In the genomic region with DNA sequence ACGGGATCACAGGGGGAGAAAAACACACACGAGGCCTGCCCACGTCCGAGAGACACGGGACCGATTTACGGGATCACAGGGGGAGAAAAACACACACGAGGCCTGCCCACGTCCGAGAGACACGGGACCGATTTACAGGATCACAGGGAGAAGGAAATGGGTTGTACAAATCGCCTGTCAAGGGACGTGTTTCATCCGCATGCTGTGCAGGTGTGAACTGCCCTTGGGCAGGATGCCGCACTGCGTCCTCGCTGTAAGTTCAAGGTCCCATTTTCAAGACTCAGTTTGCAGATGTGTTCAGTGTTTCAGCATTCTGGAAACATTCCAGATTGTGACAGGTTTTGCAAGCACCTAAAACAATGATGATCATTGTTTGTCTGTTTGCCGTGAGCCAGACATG, we compare ENCODE assay signal across 31 cellular contexts. TPM values are rescaled to one million over a fixed set of nuclear protein-coding genes. Genes with fewer than 3 reads are reported as not detected.
DNase-seq lines count a peak whose midpoint lies in the region; ATAC-seq and TF ChIP-seq lines count a peak whose summit lies in the region.
"Had no signal": no experiment of that assay in that cellular context is flagged by ENCODE, and none has a peak within 500 bp of the region (broad histone marks: within the 10 kb centered on the region; RNA-seq: fewer than 3 reads in every experiment).

No MANE protein-coding gene starts in this region.

- ATAC-seq in RWPE2 (ENCODE audit: low read depth), result no peak
- ATAC-seq in activated CD8-positive, alpha-beta T cell treated with anti-CD3 and anti-CD28 coated beads for 36 hours, result no peak
- ATAC-seq in GM23338, result no peak
- ATAC-seq: GM12878, Panc1 had no signal

- intact Hi-C loops in posterior vena cava (cut with DNase I), result no loop called here
- intact Hi-C loops in activated CD8-positive, alpha-beta T cell treated with anti-CD3 and anti-CD28 coated beads for 36 hours (cut with micrococcal nuclease), result no loop called here

- peaks cover 66% of the 10 kb centered on the region for H3K27me3 Mint-ChIP-seq in activated CD8-positive, alpha-beta T cell treated with anti-CD3 and anti-CD28 coated beads for 36 hours
- H3K27me3 Mint-ChIP-seq in GM23338 (ENCODE audit: insufficient read depth, low read depth, poor library complexity), result peaks cover 44% of the 10 kb centered on the region

- H3K79me2 ChIP-seq in ACC112 (ENCODE audit: control insufficient read depth, insufficient read depth, low read length, unreplicated experiment) (no peaks in the 10 kb centered on the region), GM23338 (replicated peaks; ENCODE audit: insufficient read depth) (no peaks in the 10 kb centered on the region)

- CTCF ChIA-PET in activated CD8-positive, alpha-beta T cell treated with anti-CD3 and anti-CD28 coated beads for 36 hours (lab: Charles Lee), result no interaction called here

- no peak for DNase-seq in RWPE2 (ENCODE audit: low spot score)
- DNase-seq in epithelial cell of esophagus (ENCODE audit: low read depth), result peak; percentile 13
- DNase-seq in posterior vena cava (ENCODE audit: low spot score), result peak; percentile 66
- DNase-seq in activated CD8-positive, alpha-beta T cell treated with anti-CD3 and anti-CD28 coated beads for 36 hours, result no peak
- DNase-seq in GM23338 (ENCODE audit: low spot score), result no peak
- no peak for DNase-seq in D341Med (ENCODE audit: low spot score)
- no peak for DNase-seq in COLO829 (ENCODE audit: low spot score)
- DNase-seq: 8988T; CD4-positive, alpha-beta T cell; COR-L47; DMS 273 treated with DMSO at 0.1 percent for 48 hours; DMS79; EL; GDM1; H7; KG1; NCI-H1048; NCI-H1417; NCI-H1694 treated with DMSO at 0.1 percent for 48 hours; NCI-H2081; NCI-H226; NCI-H510A; NCI-H69; SHP77 treated with DMSO at 0.1 percent for 48 hours had no signal

- no peaks in the 10 kb centered on the region for H3K9me2 ChIP-seq in GM23338 (ENCODE audit: insufficient read depth)

- H3K4me1 Mint-ChIP-seq in activated CD8-positive, alpha-beta T cell treated with anti-CD3 and anti-CD28 coated beads for 36 hours (ENCODE audit: low read depth), result peaks cover 27% of the 10 kb centered on the region
- peaks cover 10% of the 10 kb centered on the region for H3K4me1 Mint-ChIP-seq in GM23338

- H3K9me3 ChIP-seq in RWPE2 (ENCODE audit: severe bottlenecking), result no peaks in the 10 kb centered on the region

- H2AFZ ChIP-seq in ACC112 (ENCODE audit: low read length, unreplicated experiment), result no peak overlapping the region
- no peak overlapping the region for H2AFZ ChIP-seq in GM23338

- H3K36me3 Mint-ChIP-seq in activated CD8-positive, alpha-beta T cell treated with anti-CD3 and anti-CD28 coated beads for 36 hours (ENCODE audit: low read depth), result no peaks in the 10 kb centered on the region
- H3K36me3 Mint-ChIP-seq in GM23338 (ENCODE audit: low read depth), result no peaks in the 10 kb centered on the region; the same call in 2 of the 3 replicates

- H3K4me3 ChIP-seq in ACC112 (ENCODE audit: low read depth, low read length) (no peak overlapping the region), RWPE2 (ENCODE audit: severe bottlenecking) (no peak overlapping the region), epithelial cell of esophagus (ENCODE audit: low read length) (no peak overlapping the region), GM23338 (no peak overlapping the region)
- H3K4me3 ChIP-seq: GM12878 had no signal

- no peaks in the 10 kb centered on the region for H3K9me3 Mint-ChIP-seq in activated CD8-positive, alpha-beta T cell treated with anti-CD3 and anti-CD28 coated beads for 36 hours
- no peaks in the 10 kb centered on the region for H3K9me3 Mint-ChIP-seq in GM23338
- H3K9me3 Mint-ChIP-seq: CD4-positive, alpha-beta T cell had no signal

- POLR2A ChIA-PET in activated CD8-positive, alpha-beta T cell treated with anti-CD3 and anti-CD28 coated beads for 36 hours (lab: Charles Lee), result no interaction called here

- no peak overlapping the region for H3K4me3 Mint-ChIP-seq in activated CD8-positive, alpha-beta T cell treated with anti-CD3 and anti-CD28 coated beads for 36 hours
- H3K4me3 Mint-ChIP-seq in GM23338, result no peak overlapping the region
- H3K4me3 Mint-ChIP-seq: CD4-positive, alpha-beta T cell had no signal

- H3K36me3 ChIP-seq in ACC112 (ENCODE audit: insufficient read depth, low read length), result no peaks in the 10 kb centered on the region
- H3K36me3 ChIP-seq in RWPE2 (ENCODE audit: low read depth), result no peaks in the 10 kb centered on the region
- H3K36me3 ChIP-seq in GM23338 (ENCODE audit: insufficient read depth), result no peaks in the 10 kb centered on the region

- H3K27ac Mint-ChIP-seq in activated CD8-positive, alpha-beta T cell treated with anti-CD3 and anti-CD28 coated beads for 36 hours, result no peak overlapping the region
- H3K27ac Mint-ChIP-seq in GM23338, result no peak overlapping the region
- H3K27ac Mint-ChIP-seq: CD4-positive, alpha-beta T cell had no signal

- H4K20me1 ChIP-seq in GM23338 (replicated peaks; ENCODE audit: insufficient read depth), result 0 out of 2 replicates have a peak, but pooled peaks cover 3% of the 10 kb centered on the region

- H3K27me3 ChIP-seq in ACC112 (ENCODE audit: insufficient read depth, low read length) (peaks cover 29% of the 10 kb centered on the region), RWPE2 (ENCODE audit: insufficient read depth, poor library complexity, severe bottlenecking) (peaks cover 37% of the 10 kb centered on the region), GM23338 (ENCODE audit: insufficient read depth) (peaks cover 45% of the 10 kb centered on the region)

- H3F3A ChIP-seq in GM23338 (replicated peaks; ENCODE audit: low read depth), result no peaks in the 10 kb centered on the region

- H3K27ac ChIP-seq in ACC112 (ENCODE audit: low read depth, low read length) (peak overlapping the region; percentile 42; the same call in 1 of the 2 replicates), RWPE2 (ENCODE audit: poor library complexity, severe bottlenecking) (peak overlapping the region; percentile 8), GM23338 (ENCODE audit: low read depth) (no peak overlapping the region)
- H3K27ac ChIP-seq: RWPE1 had no signal

- TF ChIP-seq CTCF in RWPE2 (IDR thresholded peaks at IDR 0.05; ENCODE audit: poor library complexity, severe bottlenecking) (no peak), epithelial cell of esophagus (IDR thresholded peaks at IDR 0.05; ENCODE audit: insufficient read depth, low read depth, low read length, missing control alignments) (no peak), GM23338 (conservative IDR thresholded peaks at IDR 0.05; ENCODE audit: low read depth in 2 of 2) (no peak)
- TF ChIP-seq CTCF in activated CD8-positive, alpha-beta T cell treated with anti-CD3 and anti-CD28 coated beads for 36 hours (IDR thresholded peaks at IDR 0.05), result no peak

- peaks cover 44% of the 10 kb centered on the region for H3K4me1 ChIP-seq in ACC112 (ENCODE audit: control insufficient read depth, insufficient read depth, low read length, unreplicated experiment)
- peaks cover 16% of the 10 kb centered on the region for H3K4me1 ChIP-seq in RWPE2 (ENCODE audit: insufficient read depth, poor library complexity, severe bottlenecking)
- H3K4me1 ChIP-seq in GM23338 (ENCODE audit: insufficient read depth), result peaks cover 10% of the 10 kb centered on the region; the same call in 1 of the 2 replicates

- no peak overlapping the region for H3K4me2 ChIP-seq in GM23338

TF ChIP-seq in GM23338, 12 proteins besides CTCF, POLR2A, EP300 and RAD21 (continues in another document):
- TF ChIP-seq EZH2phosphoT487 (IDR thresholded peaks at IDR 0.05; ENCODE audit: unreplicated experiment) (no peak), STAT1 (IDR thresholded peaks at IDR 0.05; ENCODE audit: unreplicated experiment) (no peak), NANOG (IDR thresholded peaks at IDR 0.05; ENCODE audit: borderline replicate concordance) (no peak), EZH2 (IDR thresholded peaks at IDR 0.05; ENCODE audit: low read depth, unreplicated experiment) (no peak), ZNF114 (CRISPR knock-in tag; IDR thresholded peaks at IDR 0.05) (no peak), ZNF331 (CRISPR knock-in tag; IDR thresholded peaks at IDR 0.05; ENCODE audit: low read depth) (no peak)
- TF ChIP-seq, protein P1, sequence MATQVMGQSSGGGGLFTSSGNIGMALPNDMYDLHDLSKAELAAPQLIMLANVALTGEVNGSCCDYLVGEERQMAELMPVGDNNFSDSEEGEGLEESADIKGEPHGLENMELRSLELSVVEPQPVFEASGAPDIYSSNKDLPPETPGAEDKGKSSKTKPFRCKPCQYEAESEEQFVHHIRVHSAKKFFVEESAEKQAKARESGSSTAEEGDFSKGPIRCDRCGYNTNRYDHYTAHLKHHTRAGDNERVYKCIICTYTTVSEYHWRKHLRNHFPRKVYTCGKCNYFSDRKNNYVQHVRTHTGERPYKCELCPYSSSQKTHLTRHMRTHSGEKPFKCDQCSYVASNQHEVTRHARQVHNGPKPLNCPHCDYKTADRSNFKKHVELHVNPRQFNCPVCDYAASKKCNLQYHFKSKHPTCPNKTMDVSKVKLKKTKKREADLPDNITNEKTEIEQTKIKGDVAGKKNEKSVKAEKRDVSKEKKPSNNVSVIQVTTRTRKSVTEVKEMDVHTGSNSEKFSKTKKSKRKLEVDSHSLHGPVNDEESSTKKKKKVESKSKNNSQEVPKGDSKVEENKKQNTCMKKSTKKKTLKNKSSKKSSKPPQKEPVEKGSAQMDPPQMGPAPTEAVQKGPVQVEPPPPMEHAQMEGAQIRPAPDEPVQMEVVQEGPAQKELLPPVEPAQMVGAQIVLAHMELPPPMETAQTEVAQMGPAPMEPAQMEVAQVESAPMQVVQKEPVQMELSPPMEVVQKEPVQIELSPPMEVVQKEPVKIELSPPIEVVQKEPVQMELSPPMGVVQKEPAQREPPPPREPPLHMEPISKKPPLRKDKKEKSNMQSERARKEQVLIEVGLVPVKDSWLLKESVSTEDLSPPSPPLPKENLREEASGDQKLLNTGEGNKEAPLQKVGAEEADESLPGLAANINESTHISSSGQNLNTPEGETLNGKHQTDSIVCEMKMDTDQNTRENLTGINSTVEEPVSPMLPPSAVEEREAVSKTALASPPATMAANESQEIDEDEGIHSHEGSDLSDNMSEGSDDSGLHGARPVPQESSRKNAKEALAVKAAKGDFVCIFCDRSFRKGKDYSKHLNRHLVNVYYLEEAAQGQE (IDR thresholded peaks at IDR 0.05; ENCODE audit: unreplicated experiment), result no peak

RNA-seq across cellular contexts. Expression of a gene that starts 2.3 kb away (rescaled TPM):
- total RNA-seq in posterior vena cava, result under 1 TPM; 0.38 to 0.56 TPM
- total RNA-seq in activated CD8-positive, alpha-beta T cell treated with anti-CD3 and anti-CD28 coated beads for 36 hours, result not detected
- 0.52 TPM in 1 of 2 replicates, not detected in the other for total RNA-seq in GM23338 (2014; rRNA removed; shearing (Covaris generic))
- 0.13 TPM in 1 of 2 replicates, not detected in the other for polyA plus RNA-seq in GM23338 (2016; fragmentation: Nextera tagmentation; extraction: Ambion mirVana)
- total RNA-seq: CD4-positive, alpha-beta T cell; HT1080; OCI-LY7 had no signal
- polyA plus RNA-seq: BJ had no signal

Comparison
In these comparisons a context has a peak if more than half of its experiments do, and no peak if none do; other contexts are left out.
1. DNase-seq: peak in epithelial cell of esophagus (single experiment) and posterior vena cava (single experiment); none in RWPE2 (single experiment), activated CD8-positive, alpha-beta T cell treated with anti-CD3 and anti-CD28 coated beads for 36 hours (single experiment), GM23338 (single experiment), D341Med (single experiment) and COLO829 (single experiment).